ENCODE assay signal across 8 cellular contexts in the genomic region with DNA sequence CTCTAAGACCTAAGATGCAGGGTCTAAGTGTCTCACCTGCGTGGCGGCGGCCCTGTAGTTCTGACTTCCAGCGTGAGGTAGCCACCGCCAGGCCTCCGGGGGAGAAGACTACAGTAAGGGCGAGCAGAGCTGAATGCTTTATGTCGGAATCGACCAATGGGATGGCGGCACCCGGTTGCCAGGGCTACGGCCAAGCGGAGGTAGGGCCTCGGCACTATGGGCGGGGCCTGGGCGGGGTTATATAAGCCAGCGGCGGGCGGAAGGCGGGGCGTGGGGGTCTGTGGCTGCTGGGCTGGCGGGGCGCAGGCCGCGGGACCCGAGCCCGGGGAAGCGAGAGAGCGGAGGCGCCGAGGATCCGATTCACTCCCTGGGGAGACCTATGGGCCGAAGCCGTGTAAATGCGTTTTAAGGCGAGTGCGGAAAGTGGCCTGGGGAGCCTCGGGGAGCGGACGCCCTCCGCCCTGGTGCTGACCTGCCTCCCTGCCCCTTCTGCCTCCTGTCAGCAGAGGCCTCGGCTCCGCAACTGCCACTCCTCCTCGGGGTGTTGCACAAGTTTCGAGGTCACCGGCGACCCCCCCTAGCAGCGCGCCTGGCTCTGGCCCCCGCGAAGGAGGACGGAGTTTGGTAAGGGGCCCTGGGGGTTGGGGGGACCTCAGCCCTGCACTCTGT. TPM values are rescaled to one million over a fixed set of nuclear protein-coding genes. Genes with fewer than 3 reads are reported as not detected.
A peak's percentile ranks its signal among the peaks of the same experiment; 100 is the strongest.
DNase-seq lines count a peak whose midpoint lies in the region; ATAC-seq, FAIRE-seq and TF ChIP-seq lines count a peak whose summit lies in the region.

AZIN2 (plus strand) TSS at position 269 of the 669 bp plus-strand sequence. CDS start 1,097 bp downstream, outside the sequence.

- H3K4me2 ChIP-seq in endothelial cell of umbilical vein (ENCODE audit: insufficient read depth, low read length): peak within 1 kb of the TSS; percentile 88

- TF ChIP-seq POLR2A in endothelial cell of umbilical vein (IDR thresholded peaks at IDR 0.05; ENCODE audit: low read depth, low read length): no peak

- H3K27me3 ChIP-seq in endothelial cell of umbilical vein (ENCODE audit: control insufficient read depth in 2 of 2, insufficient read depth in 2 of 2, low read length in 2 of 2): peaks cover 11 to 22% of the 10 kb centered on the region in 2 experiments

- peak; percentile 87 for ATAC-seq in GM21367 (IDR thresholded peaks at IDR 0.05; ENCODE audit: unreplicated experiment)

- peak; percentile 93 for FAIRE-seq in endothelial cell of umbilical vein (lab: Jason Lieb, UNC)

- peak within 1 kb of the TSS; percentile 99 for H2AFZ ChIP-seq in endothelial cell of umbilical vein (ENCODE audit: low read depth, low read length)

- H3K9me3 Mint-ChIP-seq in mesothelial cell of epicardium: no peaks in the 10 kb centered on the region

- BruUV-seq in endothelial cell of umbilical vein (replicated peaks; lab: Mats Ljungman, UMichigan): no TSS peak

- H3K4me1 ChIP-seq in endothelial cell of umbilical vein (ENCODE audit: control insufficient read depth, extremely low read depth, insufficient read depth, low read length): peaks cover 10% of the 10 kb centered on the region

- H4K20me1 ChIP-seq in endothelial cell of umbilical vein (replicated peaks; ENCODE audit: control insufficient read depth, extremely low read depth, insufficient read depth, low read length): no peaks in the 10 kb centered on the region

- H3K4me1 Mint-ChIP-seq in mesothelial cell of epicardium: peaks cover 13% of the 10 kb centered on the region

- peak within 1 kb of the TSS; percentile 69 for H3K4me3 Mint-ChIP-seq in mesothelial cell of epicardium

- H3K4me3 ChIP-seq in endothelial cell of umbilical vein (replicated peaks in 1 of 3; ENCODE audit: insufficient read depth in 1 of 3, low read depth in 1 of 3, low read length in 3 of 3): peak within 1 kb of the TSS; percentile 28 to 64 (median 55)

- H3K79me2 ChIP-seq in endothelial cell of umbilical vein (ENCODE audit: control insufficient read depth, insufficient read depth, low read length): no peaks in the 10 kb centered on the region

- H3K36me3 Mint-ChIP-seq in mesothelial cell of epicardium: no peaks in the 10 kb centered on the region

- H3K9me3 ChIP-seq in endothelial cell of umbilical vein (replicated peaks; ENCODE audit: control insufficient read depth, insufficient read depth, low read length): no peaks in the 10 kb centered on the region

- TF ChIP-seq CTCF in endothelial cell of umbilical vein (IDR thresholded peaks at IDR 0.05; ENCODE audit: extremely low read depth in 1 of 2, insufficient read depth in 1 of 2, low read depth in 1 of 2, low read length in 2 of 2) (no peak), mesothelial cell of epicardium (IDR thresholded peaks at IDR 0.05; ENCODE audit: unreplicated experiment) (no peak)

- H3K36me3 ChIP-seq in endothelial cell of umbilical vein (ENCODE audit: control insufficient read depth in 2 of 2, extremely low read depth in 1 of 2, insufficient read depth in 2 of 2, low read length in 2 of 2): no peaks in the 10 kb centered on the region

- POLR2A ChIA-PET in endothelial cell of umbilical vein (lab: Charles Lee): interaction anchor here (1.0 kb wide), 1 partner anchor 184 kb away, joined by 3 read pairs; no protein-coding TSS in a partner anchor

- no peaks in the 10 kb centered on the region for H3K9me1 ChIP-seq in endothelial cell of umbilical vein (replicated peaks; ENCODE audit: control insufficient read depth, extremely low read depth, insufficient read depth, low read length)

- H3K27ac Mint-ChIP-seq in mesothelial cell of epicardium: peak within 1 kb of the TSS; percentile 39

- peak within 1 kb of the TSS; percentile 25 for H3K9ac ChIP-seq in endothelial cell of umbilical vein (replicated peaks; ENCODE audit: extremely low read depth, insufficient read depth, low read length)

- no peak within 1 kb of the TSS for H3K27ac ChIP-seq in endothelial cell of umbilical vein (ENCODE audit: insufficient read depth, low read depth, low read length)

- DNase-seq in COLO668 (lab: John Stamatoyannopoulos, UW; ENCODE audit: unreplicated experiment): peak; percentile 91
- peak; percentile 91 for DNase-seq in HT1080 (ENCODE audit: low read depth)
- DNase-seq in NOMO-1 (lab: John Stamatoyannopoulos, UW; ENCODE audit: unreplicated experiment in 2 of 2): peak; percentile 83 to 91
- DNase-seq in activated CD8-positive, alpha-beta memory T cell treated with anti-CD3 and anti-CD28 coated beads, Interleukin-2, amount 50 U/mL, for 48 hours: peak; percentile 99
- DNase-seq in endothelial cell of umbilical vein (ENCODE audit: low read depth, low spot score): peak; percentile 92
- peak; percentile 98 to 99 for DNase-seq in mesothelial cell of epicardium (ENCODE audit: low spot score in 2 of 2, unreplicated experiment in 2 of 2)
- peak; percentile 97 for DNase-seq in stimulated activated CD8-positive, alpha-beta memory T cell treated with anti-CD3 and anti-CD28 coated beads, Interleukin-15, amount 100 ng/mL, for 24 hours (ENCODE audit: low read depth)

- dilution Hi-C loops in endothelial cell of umbilical vein (cut with MboI; ENCODE audit: extremely low pct_ligation_motif_present, low sequenced_read_pairs): no loop called here

- CTCF ChIA-PET in endothelial cell of umbilical vein (lab: Charles Lee): interaction anchor here (0.5 to 3.2 kb wide), 5 partner anchors 147 to 560 kb away, joined by 3 to 17 read pairs (median 4); partner anchors contain the start of gene FNDC5

- intact Hi-C loops in endothelial cell of umbilical vein (cut with micrococcal nuclease): loop anchor here (5.0 kb wide), 1 partner anchor 264 kb away; the partner anchor contains the start of genes S100PBP and YARS1

- H3K27me3 Mint-ChIP-seq in mesothelial cell of epicardium (ENCODE audit: low read depth): peaks cover 15% of the 10 kb centered on the region

TF ChIP-seq in endothelial cell of umbilical vein, 7 proteins besides CTCF, POLR2A, EP300 and RAD21:
- TF ChIP-seq EZH2 (IDR thresholded peaks at IDR 0.05; ENCODE audit: borderline replicate concordance, low read depth, low read length, severe bottlenecking) (no peak), GATA2 (IDR thresholded peaks at IDR 0.05; ENCODE audit: insufficient read depth, insufficient read length, low read depth, low read length) (no peak), FOS (IDR thresholded peaks at IDR 0.05; ENCODE audit: borderline replicate concordance, insufficient read depth, low read length) (no peak), POLR2AphosphoS5 (IDR thresholded peaks at IDR 0.05; ENCODE audit: insufficient read depth, low read depth, low read length) (no peak), MAX (IDR thresholded peaks at IDR 0.05; ENCODE audit: insufficient read depth, insufficient read length) (no peak), JUN (IDR thresholded peaks at IDR 0.05; ENCODE audit: borderline replicate concordance, insufficient read depth, insufficient read length, low read depth) (no peak), MYC (IDR thresholded peaks at IDR 0.05; ENCODE audit: low read depth, low read length) (no peak)

RNA-seq across cellular contexts. Expression of gene AZIN2, which starts in this region (rescaled TPM):
- total RNA-seq in HT1080 (2014; rRNA removed; shearing (Covaris generic)): 2.3 and 5.5 TPM in 2 replicates
- polyA plus RNA-seq in HT1080 (2015; cell fraction: cytosol; rRNA removed): 4.5 and 5.1 TPM in 2 replicates
- polyA plus RNA-seq in HT1080 (2015; cell fraction: nucleus; rRNA removed): 10.2 and 17.3 TPM in 2 replicates
- total RNA-seq in endothelial cell of umbilical vein: 0.76 and 0.91 TPM in 2 replicates
- 1.3 and 1.4 TPM in 2 replicates for polyA plus RNA-seq in endothelial cell of umbilical vein
- polyA plus RNA-seq in endothelial cell of umbilical vein (2011; cell fraction: cytosol; rRNA removed): 0.46 and 0.93 TPM in 2 replicates
- polyA plus RNA-seq in endothelial cell of umbilical vein (2011; cell fraction: nucleus; rRNA removed): 2.9 and 3.1 TPM in 2 replicates
- 1.8 and 2.2 TPM in 2 replicates for polyA plus RNA-seq in endothelial cell of umbilical vein (2012)
- 4.3 and 6.6 TPM in 2 replicates for polyA minus RNA-seq in endothelial cell of umbilical vein
- not detected for polyA minus RNA-seq in endothelial cell of umbilical vein (2011; cell fraction: cytosol; rRNA and poly(A)+ RNA removed)
- polyA minus RNA-seq in endothelial cell of umbilical vein (2011; cell fraction: nucleus; rRNA and poly(A)+ RNA removed): 1.2 and 1.5 TPM in 2 replicates
- 9.6 to 15.1 TPM (median 14.4 TPM) in 3 replicates for total RNA-seq in mesothelial cell of epicardium
